Comparison of ENCODE assay signal across 13 cellular contexts in the genomic region with DNA sequence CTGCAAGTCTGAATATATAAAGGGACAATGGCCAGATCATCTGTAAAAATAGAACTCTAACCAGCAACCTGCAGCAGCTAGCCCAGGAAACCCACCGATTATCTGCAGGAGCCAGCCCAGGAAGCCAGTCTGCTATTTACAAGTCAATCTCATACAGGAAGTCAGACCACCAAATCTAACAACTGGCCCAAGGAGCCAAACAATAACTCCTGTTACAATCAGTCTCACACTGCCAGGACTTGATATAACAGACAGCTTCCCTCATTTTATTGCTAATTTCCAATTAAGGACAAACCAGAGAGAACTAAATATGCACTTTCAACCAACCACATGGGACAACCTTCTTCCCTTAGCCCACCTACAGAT. TPM values are rescaled to one million over a fixed set of nuclear protein-coding genes. Genes with fewer than 3 reads are reported as not detected.
DNase-seq lines count a peak whose midpoint lies in the region; ATAC-seq and TF ChIP-seq lines count a peak whose summit lies in the region.
"Had no signal": no experiment of that assay in that cellular context is flagged by ENCODE, and none has a peak within 500 bp of the region (broad histone marks: within the 10 kb centered on the region; RNA-seq: fewer than 3 reads in every experiment).

No MANE protein-coding gene starts in this region.

- H3K36me3 Mint-ChIP-seq in type B pancreatic cell = peaks cover 8% of the 10 kb centered on the region
- H3K36me3 Mint-ChIP-seq: CD8-positive, alpha-beta memory T cell had no signal

- no peak for TF ChIP-seq CTCF in coronary artery (IDR thresholded peaks at IDR 0.05)
- no peak for TF ChIP-seq CTCF in type B pancreatic cell (conservative IDR thresholded peaks at IDR 0.05)
- no peak for TF ChIP-seq CTCF in GM10248 (IDR thresholded peaks at IDR 0.05; ENCODE audit: control extremely low read depth, extremely low read depth, low read depth, missing control alignments)

- H3K27ac ChIP-seq in BLaER1 (peak overlapping the region; percentile 35; the same call in 1 of the 2 replicates), coronary artery (no peak overlapping the region)
- H3K27ac ChIP-seq: HL-60 had no signal

- peaks cover 14% of the 10 kb centered on the region; the same call in 1 of the 2 replicates for H3K9me3 ChIP-seq in BLaER1

- H3K9ac ChIP-seq in BLaER1 = peak overlapping the region; percentile 0; the same call in 1 of the 2 replicates

- no peaks in the 10 kb centered on the region for H4K20me1 ChIP-seq in BLaER1

- in situ Hi-C loops in KBM-7 (cut with MboI; ENCODE audit: low pct_unique_long_range_greater_than_20kb, low sequenced_read_pairs) = no loop called here

- POLR2A ChIA-PET in GM10248 (lab: Yijun Ruan, JAX) = no interaction called here

- H3K27me3 Mint-ChIP-seq in type B pancreatic cell = no peaks in the 10 kb centered on the region

- ATAC-seq in HG03039 (IDR thresholded peaks at IDR 0.05; ENCODE audit: unreplicated experiment) = no peak
- ATAC-seq: HCT116 had no signal

- H3K4me2 ChIP-seq in BLaER1 = peak overlapping the region; percentile 62

- CTCF ChIA-PET in GM10248 (lab: Yijun Ruan, JAX) = no interaction called here

- H3K4me3 Mint-ChIP-seq in type B pancreatic cell = no peak overlapping the region
- H3K4me3 Mint-ChIP-seq: B cell had no signal

- H3K27ac Mint-ChIP-seq in type B pancreatic cell = peak overlapping the region; percentile 61
- H3K27ac Mint-ChIP-seq: B cell; CD8-positive, alpha-beta memory T cell had no signal

- peaks cover 16% of the 10 kb centered on the region for H3K4me1 Mint-ChIP-seq in type B pancreatic cell (ENCODE audit: unreplicated experiment)
- H3K4me1 Mint-ChIP-seq: B cell; CD8-positive, alpha-beta memory T cell had no signal

- no peaks in the 10 kb centered on the region for H3K36me3 ChIP-seq in BLaER1

- H3K27me3 ChIP-seq in BLaER1 = no peaks in the 10 kb centered on the region

- H3K4me3 ChIP-seq in BLaER1 (no peak overlapping the region), coronary artery (no peak overlapping the region)

- H3K4me1 ChIP-seq in BLaER1 = peaks cover 16% of the 10 kb centered on the region

- H3K9me3 Mint-ChIP-seq in type B pancreatic cell = peaks cover 18% of the 10 kb centered on the region

- DNase-seq in KBM-7 = peak; percentile 49
- peak; percentile 14 for DNase-seq in coronary artery (ENCODE audit: low spot score)
- no peak for DNase-seq in type B pancreatic cell (ENCODE audit: extremely low spot score, unreplicated experiment)
- DNase-seq in COR-L47 (lab: John Stamatoyannopoulos, UW) = no peak
- no peak for DNase-seq in GM10248 (ENCODE audit: extremely low spot score)
- DNase-seq: CD8-positive, alpha-beta memory T cell; DMS53; GF-D8 had no signal

RNA-seq across cellular contexts. Expression of gene RIN2, which starts 14.4 kb away (rescaled TPM):
- total RNA-seq in type B pancreatic cell (ENCODE audit: low replicate concordance) = 44.8 and 46.8 TPM in 2 replicates

Comparison
In these comparisons a context has a peak if more than half of its experiments do, and no peak if none do; other contexts are left out.
1. DNase-seq: peak in KBM-7 (single experiment) and coronary artery (single experiment); none in type B pancreatic cell (single experiment), COR-L47 (single experiment) and GM10248 (single experiment).